Comparison of ENCODE assay signal across 29 cellular contexts in the genomic region with DNA sequence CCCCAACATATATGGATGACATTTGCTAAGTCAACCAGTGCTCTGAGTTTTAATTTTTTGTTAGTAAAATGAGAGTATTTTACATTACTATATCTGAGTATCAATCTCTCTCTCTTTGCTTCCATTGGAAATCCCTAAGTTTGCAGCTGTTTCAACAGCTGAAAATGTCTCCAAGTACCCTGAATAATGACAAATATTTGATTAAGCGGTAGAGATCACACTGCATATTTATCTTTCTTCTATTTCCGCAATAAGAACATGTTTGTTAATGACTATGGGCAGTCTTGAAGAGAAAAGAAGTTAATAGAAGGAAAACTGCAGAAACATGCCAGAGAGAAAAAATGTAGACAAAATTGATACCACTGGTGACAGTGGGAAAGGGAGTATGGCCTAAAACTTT.
"Had no signal": no experiment of that assay in that cellular context is flagged by ENCODE, and none has a peak within 500 bp of the region (broad histone marks: within the 10 kb centered on the region; RNA-seq: fewer than 3 reads in every experiment).

No MANE protein-coding gene starts in this region.

- H3K4me3 ChIP-seq: cardiac muscle cell, K562, Peyer's patch had no signal

- H3K27me3 Mint-ChIP-seq: activated B cell treated with CpG ODN at 0.5 μM for 24 hours; activated CD4-positive, alpha-beta T cell treated with anti-CD3 and anti-CD28 coated beads, Interleukin-2, amount 10 ng/mL, durations not matched to agents 24 days and 14 days; activated CD8-positive, alpha-beta memory T cell treated with anti-CD3 and anti-CD28 coated beads, Interleukin-2, amount 10 ng/mL, durations not matched to agents 7 days and 5 days; activated naive CD8-positive, alpha-beta T cell treated with anti-CD3 and anti-CD28 coated beads, Interleukin-2, amount 50 U/mL, for 24 hours; activated T-cell treated with anti-CD3 and anti-CD28 coated beads, Interleukin-2, amount 50 U/mL, for 24 hours; T-helper 17 cell had no signal

- H3K27ac Mint-ChIP-seq: activated B cell treated with CpG ODN at 0.5 μM for 24 hours; activated CD4-positive, alpha-beta T cell treated with anti-CD3 and anti-CD28 coated beads, Interleukin-2, amount 10 ng/mL, durations not matched to agents 24 days and 14 days; activated CD8-positive, alpha-beta memory T cell treated with anti-CD3 and anti-CD28 coated beads, Interleukin-2, amount 10 ng/mL, durations not matched to agents 7 days and 5 days; activated naive CD4-positive, alpha-beta T cell treated with anti-CD3 and anti-CD28 coated beads, Interleukin-2, amount 50 U/mL, for 72 hours; activated naive CD8-positive, alpha-beta T cell treated with anti-CD3 and anti-CD28 coated beads, Interleukin-2, amount 50 U/mL, for 24 hours; activated T-cell treated with anti-CD3 and anti-CD28 coated beads, Interleukin-2, amount 50 U/mL, for 24 hours; T-helper 17 cell had no signal

- H3K4me1 ChIP-seq: Peyer's patch had no signal

- H3K36me3 Mint-ChIP-seq: activated CD8-positive, alpha-beta memory T cell treated with anti-CD3 and anti-CD28 coated beads, Interleukin-2, amount 10 ng/mL, durations not matched to agents 7 days and 5 days had no signal

- H3K4me3 Mint-ChIP-seq: activated B cell treated with CpG ODN at 0.5 μM for 24 hours; activated CD4-positive, alpha-beta T cell treated with anti-CD3 and anti-CD28 coated beads, Interleukin-2, amount 10 ng/mL, durations not matched to agents 24 days and 14 days; activated CD8-positive, alpha-beta memory T cell treated with anti-CD3 and anti-CD28 coated beads, Interleukin-2, amount 10 ng/mL, durations not matched to agents 7 days and 5 days; activated naive CD8-positive, alpha-beta T cell treated with anti-CD3 and anti-CD28 coated beads, Interleukin-2, amount 50 U/mL, for 24 hours; activated T-cell treated with anti-CD3 and anti-CD28 coated beads, Interleukin-2, amount 50 U/mL, for 24 hours; T-helper 17 cell had no signal

- H3K36me3 ChIP-seq: brain microvascular endothelial cell, cardiac muscle cell, Peyer's patch had no signal

- DNase-seq: activated B cell treated with CpG ODN at 0.5 μM for 24 hours; activated CD4-positive, alpha-beta T cell treated with anti-CD3 and anti-CD28 coated beads for 1 hour; activated CD4-positive, alpha-beta T cell treated with anti-CD3 and anti-CD28 coated beads, Interleukin-2, amount 10 ng/mL, durations not matched to agents 24 days and 14 days; activated CD4-positive, alpha-beta T cell treated with anti-CD3 and anti-CD28 coated beads, Interleukin-2, amount 50 U/mL, for 48 hours; activated CD8-positive, alpha-beta memory T cell treated with anti-CD3 and anti-CD28 coated beads, Interleukin-2, amount 10 ng/mL, durations not matched to agents 7 days and 5 days; activated effector memory CD4-positive, alpha-beta T cell treated with anti-CD3 and anti-CD28 coated beads, Interleukin-2, amount 50 U/mL, for 16 hours; activated naive CD4-positive, alpha-beta T cell treated with Interleukin-2 at 50 U/mL for 16 hours; activated naive CD8-positive, alpha-beta T cell treated with anti-CD3 and anti-CD28 coated beads, Interleukin-2, amount 50 U/mL, for 24 hours; activated T-cell treated with anti-CD3 and anti-CD28 coated beads, Interleukin-2, amount 50 U/mL, for 24 hours; amniotic stem cell; brain microvascular endothelial cell; Karpas-422; NCI-H1048; NCI-H1694; NCI-H2029; NCI-H2107; NCI-H2171 treated with DMSO at 0.1 percent for 48 hours; NCI-H226; NCI-H526; OCI-M1; Peyer's patch; Right ventricle myocardium superior; T-helper 17 cell; T-helper 9 cell had no signal

- FAIRE-seq: astrocyte, K562 had no signal

- ATAC-seq: activated CD8-positive, alpha-beta memory T cell treated with anti-CD3 and anti-CD28 coated beads, Interleukin-2, amount 10 ng/mL, durations not matched to agents 7 days and 5 days; activated naive CD4-positive, alpha-beta T cell treated with anti-CD3 and anti-CD28 coated beads, Interleukin-2, amount 50 U/mL, for 72 hours; activated naive CD8-positive, alpha-beta T cell treated with anti-CD3 and anti-CD28 coated beads, Interleukin-2, amount 50 U/mL, for 24 hours; K562; T-helper 17 cell had no signal

- H3K4me1 Mint-ChIP-seq: activated B cell treated with CpG ODN at 0.5 μM for 24 hours; activated CD4-positive, alpha-beta T cell treated with anti-CD3 and anti-CD28 coated beads, Interleukin-2, amount 10 ng/mL, durations not matched to agents 24 days and 14 days; activated CD8-positive, alpha-beta memory T cell treated with anti-CD3 and anti-CD28 coated beads, Interleukin-2, amount 10 ng/mL, durations not matched to agents 7 days and 5 days; activated naive CD8-positive, alpha-beta T cell treated with anti-CD3 and anti-CD28 coated beads, Interleukin-2, amount 50 U/mL, for 24 hours; T-helper 17 cell had no signal

- H3K27me3 ChIP-seq: brain microvascular endothelial cell, cardiac muscle cell, Peyer's patch had no signal

- H3K27ac ChIP-seq: brain microvascular endothelial cell, cardiac muscle cell, Peyer's patch, RWPE1 had no signal
